ENCODE assay signal across 31 cellular contexts in genomic region chr11:72507050-72507449, GRCh38.
"Had no signal": no experiment of that assay in that cellular context is flagged by ENCODE, and none has a peak within 500 bp of the region (broad histone marks: within the 10 kb centered on the region; RNA-seq: fewer than 3 reads in every experiment).

No MANE protein-coding gene starts in this region.

- H3K36me3 ChIP-seq: adrenal gland, colonic mucosa, WERI-Rb-1 had no signal

- H3K4me3 Mint-ChIP-seq: activated CD4-positive, alpha-beta memory T cell treated with anti-CD3 and anti-CD28 coated beads for 36 hours; activated CD4-positive, alpha-beta T cell treated with anti-CD3 and anti-CD28 coated beads for 36 hours; activated CD4-positive, alpha-beta T cell treated with anti-CD3 and anti-CD28 coated beads, Interleukin-2, amount 10 ng/mL, durations not matched to agents 24 days and 14 days; activated CD8-positive, alpha-beta memory T cell treated with anti-CD3 and anti-CD28 coated beads, Interleukin-2, amount 10 ng/mL, durations not matched to agents 7 days and 5 days; activated CD8-positive, alpha-beta T cell treated with anti-CD3 and anti-CD28 coated beads, Interleukin-2, amount 10 ng/mL, durations not matched to agents 7 days and 5 days; activated naive CD4-positive, alpha-beta T cell treated with anti-CD3 and anti-CD28 coated beads for 36 hours; activated naive CD4-positive, alpha-beta T cell treated with anti-CD3 and anti-CD28 coated beads, Interleukin-2, amount 50 U/mL, for 24 hours; activated naive CD8-positive, alpha-beta T cell treated with anti-CD3 and anti-CD28 coated beads for 36 hours; activated naive CD8-positive, alpha-beta T cell treated with anti-CD3 and anti-CD28 coated beads, Interleukin-2, amount 50 U/mL, for 24 hours; activated T-helper 1 cell treated with anti-CD3 and anti-CD28 coated beads, Interleukin-12 subunit alpha, Interleukin-12 subunit beta, Interleukin-2, Interleukin-4 antibody, amounts not matched to agents 30 ng/mL and 10 ng/mL and 1 ng/mL, durations not matched to agents 14 hours and 24 hours and 36 hours; T-helper 17 cell; T-helper 2 cell treated with Interferon-gamma antibody and Interleukin-4, amounts not matched to agents 5 μg/mL and 100 μg/mL, for 36 hours had no signal

- H3K27me3 Mint-ChIP-seq: activated CD4-positive, alpha-beta memory T cell treated with anti-CD3 and anti-CD28 coated beads for 36 hours; T-helper 17 cell had no signal

- H3K4me3 ChIP-seq: adrenal gland, body of pancreas, colonic mucosa had no signal

- H3K27ac ChIP-seq: adrenal gland, body of pancreas, colonic mucosa, WERI-Rb-1 had no signal

- H3K27ac Mint-ChIP-seq: activated CD4-positive, alpha-beta memory T cell treated with anti-CD3 and anti-CD28 coated beads for 36 hours; activated CD4-positive, alpha-beta T cell treated with anti-CD3 and anti-CD28 coated beads for 36 hours; activated CD4-positive, alpha-beta T cell treated with anti-CD3 and anti-CD28 coated beads, Interleukin-2, amount 10 ng/mL, durations not matched to agents 24 days and 14 days; activated CD8-positive, alpha-beta memory T cell treated with anti-CD3 and anti-CD28 coated beads, Interleukin-2, amount 10 ng/mL, durations not matched to agents 7 days and 5 days; activated CD8-positive, alpha-beta T cell treated with anti-CD3 and anti-CD28 coated beads, Interleukin-2, amount 10 ng/mL, durations not matched to agents 7 days and 5 days; activated naive CD4-positive, alpha-beta T cell treated with anti-CD3 and anti-CD28 coated beads for 36 hours; activated naive CD4-positive, alpha-beta T cell treated with anti-CD3 and anti-CD28 coated beads, Interleukin-2, amount 50 U/mL, for 24 hours; activated naive CD8-positive, alpha-beta T cell treated with anti-CD3 and anti-CD28 coated beads for 36 hours; activated naive CD8-positive, alpha-beta T cell treated with anti-CD3 and anti-CD28 coated beads, Interleukin-2, amount 50 U/mL, for 24 hours; activated T-helper 1 cell treated with anti-CD3 and anti-CD28 coated beads, Interleukin-12 subunit alpha, Interleukin-12 subunit beta, Interleukin-2, Interleukin-4 antibody, amounts not matched to agents 30 ng/mL and 10 ng/mL and 1 ng/mL, durations not matched to agents 14 hours and 24 hours and 36 hours; activated T-helper 2 cell treated with anti-CD3 and anti-CD28 coated beads, Interferon-gamma antibody, Interleukin-2, Interleukin-4, amounts not matched to agents 10 μg/mL and 5 μg/mL and 100 μg/mL, durations not matched to agents 14 hours and 24 hours and 36 hours; T-helper 17 cell; T-helper 2 cell treated with Interferon-gamma antibody and Interleukin-4, amounts not matched to agents 5 μg/mL and 100 μg/mL, for 36 hours had no signal

- H3K4me1 ChIP-seq: adrenal gland, body of pancreas, colonic mucosa had no signal

- H3K27me3 ChIP-seq: adrenal gland, body of pancreas, colonic mucosa had no signal

- DNase-seq: activated CD4-positive, alpha-beta memory T cell treated with anti-CD3 and anti-CD28 coated beads for 36 hours; activated CD4-positive, alpha-beta T cell treated with anti-CD3 and anti-CD28 coated beads for 36 hours; activated CD4-positive, alpha-beta T cell treated with anti-CD3 and anti-CD28 coated beads, Interleukin-2, amount 10 ng/mL, durations not matched to agents 24 days and 14 days; activated CD4-positive, CD25-positive, alpha-beta regulatory T cell; activated CD4-positive, CD25-positive, alpha-beta regulatory T cell treated with anti-CD3 and anti-CD28 coated beads, Interleukin-2, amount 50 U/mL, for 72 hours; activated CD8-positive, alpha-beta memory T cell treated with anti-CD3 and anti-CD28 coated beads, Interleukin-2, amount 10 ng/mL, durations not matched to agents 7 days and 5 days; activated CD8-positive, alpha-beta memory T cell treated with anti-CD3 and anti-CD28 coated beads, Interleukin-2, amount 50 U/mL, for 4 hours; activated CD8-positive, alpha-beta T cell treated with anti-CD3 and anti-CD28 coated beads, Interleukin-2, amount 10 ng/mL, durations not matched to agents 7 days and 5 days; activated effector memory CD4-positive, alpha-beta T cell treated with anti-CD3 and anti-CD28 coated beads, Interleukin-2, amount 50 U/mL, for 16 hours; activated naive CD4-positive, alpha-beta T cell treated with anti-CD3 and anti-CD28 coated beads for 36 hours; activated naive CD8-positive, alpha-beta T cell treated with anti-CD3 and anti-CD28 coated beads for 36 hours; activated naive CD8-positive, alpha-beta T cell treated with anti-CD3 and anti-CD28 coated beads, Interleukin-2, amount 50 U/mL, for 24 hours; activated T-cell treated with anti-CD3 and anti-CD28 coated beads, Interleukin-2, amount 50 U/mL, for 1 hour; activated T-cell treated with anti-CD3 and anti-CD28 coated beads, Interleukin-2, amount 50 U/mL, for 48 hours; adrenal gland; amygdala; aorta; body of pancreas; caudate nucleus; colonic mucosa; effector CD8-positive, alpha-beta T cell; foreskin fibroblast; head of caudate nucleus; T-helper 1 cell; T-helper 17 cell; T1000; WERI-Rb-1 had no signal

- H3K9me3 ChIP-seq: colonic mucosa had no signal

- H3K4me1 Mint-ChIP-seq: activated CD4-positive, alpha-beta T cell treated with anti-CD3 and anti-CD28 coated beads for 36 hours; activated CD4-positive, alpha-beta T cell treated with anti-CD3 and anti-CD28 coated beads, Interleukin-2, amount 10 ng/mL, durations not matched to agents 24 days and 14 days; activated CD8-positive, alpha-beta memory T cell treated with anti-CD3 and anti-CD28 coated beads, Interleukin-2, amount 10 ng/mL, durations not matched to agents 7 days and 5 days; activated naive CD4-positive, alpha-beta T cell treated with anti-CD3 and anti-CD28 coated beads, Interleukin-2, amount 50 U/mL, for 24 hours; activated naive CD8-positive, alpha-beta T cell treated with anti-CD3 and anti-CD28 coated beads for 36 hours; activated naive CD8-positive, alpha-beta T cell treated with anti-CD3 and anti-CD28 coated beads, Interleukin-2, amount 50 U/mL, for 24 hours; T-helper 17 cell had no signal
